ENCODE assay signal across 8 cellular contexts in genomic region chr7:26399309-26399610, GRCh38.
DNase-seq lines count a peak whose midpoint lies in the region; ATAC-seq, FAIRE-seq and TF ChIP-seq lines count a peak whose summit lies in the region.

No MANE protein-coding gene starts in this region.

- no peak overlapping the region for H3K27ac Mint-ChIP-seq in astrocyte (ENCODE audit: unreplicated experiment)

- peak overlapping the region; percentile 90 for H3K4me3 Mint-ChIP-seq in astrocyte (ENCODE audit: unreplicated experiment)

- H3K27me3 Mint-ChIP-seq in astrocyte (ENCODE audit: low read depth, unreplicated experiment): no peaks in the 10 kb centered on the region

- H3K9ac ChIP-seq in HUES64 (ENCODE audit: low read depth, low read length) (peak overlapping the region; percentile 92), astrocyte (ENCODE audit: low read length) (peak overlapping the region; percentile 65), smooth muscle cell (ENCODE audit: low read depth) (no peak overlapping the region)

- POLR2A ChIA-PET in AG04450 (lab: Yijun Ruan, JAX): no interaction called here

- TF ChIP-seq CTCF in AG04450 (IDR thresholded peaks at IDR 0.05; ENCODE audit: low read depth, low read length) (no peak), astrocyte (IDR thresholded peaks at IDR 0.05; ENCODE audit: insufficient read depth, low read depth, low read length) (no peak), smooth muscle cell (IDR thresholded peaks at IDR 0.05; ENCODE audit: borderline replicate concordance, insufficient read depth, poor library complexity, severe bottlenecking) (no peak)

- H3F3A ChIP-seq in smooth muscle cell (ENCODE audit: low read depth): peaks cover 18% of the 10 kb centered on the region

- no peak overlapping the region for H3K27ac ChIP-seq in AG04450 (ENCODE audit: low read depth, low read length)
- peak overlapping the region; percentile 81 for H3K27ac ChIP-seq in HUES64 (ENCODE audit: low read depth, low read length)
- no peak overlapping the region for H3K27ac ChIP-seq in astrocyte (ENCODE audit: low read depth, low read length)
- H3K27ac ChIP-seq in smooth muscle cell (ENCODE audit: low read depth): no peak overlapping the region

- peaks cover 5% of the 10 kb centered on the region for H3K4me1 Mint-ChIP-seq in astrocyte (ENCODE audit: low read depth, unreplicated experiment)

- H3K4me3 ChIP-seq in AG04450 (ENCODE audit: low read depth, low read length) (peak overlapping the region; percentile 58), HUES64 (ENCODE audit: low read length) (peak overlapping the region; percentile 82), astrocyte (ENCODE audit: insufficient read depth, low read depth, low read length) (peak overlapping the region; percentile 64), smooth muscle cell (peak overlapping the region; percentile 57)

- no peaks in the 10 kb centered on the region for H4K20me1 ChIP-seq in astrocyte (ENCODE audit: insufficient read depth, low read length)
- no peaks in the 10 kb centered on the region for H4K20me1 ChIP-seq in smooth muscle cell (ENCODE audit: low read depth)

- CTCF ChIA-PET in AG04450 (lab: Charles Lee): interaction anchor here (4.4 kb wide), 1 partner anchor 30 kb away, joined by 24 read pairs; no protein-coding TSS in a partner anchor

- H2AFZ ChIP-seq in astrocyte (ENCODE audit: low read depth, low read length) (peak overlapping the region; percentile 98), smooth muscle cell (ENCODE audit: low read depth) (peak overlapping the region; percentile 90)

- no peaks in the 10 kb centered on the region for H3K9me3 Mint-ChIP-seq in astrocyte (ENCODE audit: unreplicated experiment)

- no peaks in the 10 kb centered on the region for H3K36me3 Mint-ChIP-seq in astrocyte (ENCODE audit: low read depth, unreplicated experiment)

- H3K36me3 ChIP-seq in HUES64 (ENCODE audit: insufficient read depth, low read length): no peaks in the 10 kb centered on the region
- no peaks in the 10 kb centered on the region for H3K36me3 ChIP-seq in astrocyte (ENCODE audit: insufficient read depth, low read length)
- no peaks in the 10 kb centered on the region for H3K36me3 ChIP-seq in smooth muscle cell (ENCODE audit: low read depth)

- H3K4me1 ChIP-seq in HUES64 (ENCODE audit: insufficient read depth, low read length) (peaks cover 20% of the 10 kb centered on the region), astrocyte (ENCODE audit: insufficient read depth, low read length) (peaks cover 4% of the 10 kb centered on the region), smooth muscle cell (ENCODE audit: low read depth) (peaks cover 23% of the 10 kb centered on the region)

- H3K4me2 ChIP-seq in astrocyte (ENCODE audit: low read length): peak overlapping the region; percentile 97
- peak overlapping the region; percentile 86 for H3K4me2 ChIP-seq in smooth muscle cell

- DNase-seq in AG04450 (ENCODE audit: low read depth, low spot score) (no peak), astrocyte (ENCODE audit: low read depth) (no peak), iPS-NIHi11 (ENCODE audit: low spot score) (peak; percentile 38), smooth muscle cell (lab: John Stamatoyannopoulos, UW; ENCODE audit: unreplicated experiment) (no peak), kidney tubule cell (ENCODE audit: low spot score) (no peak), KBM-7 (no peak)

- no peak for ATAC-seq in GM21576 (IDR thresholded peaks at IDR 0.05; ENCODE audit: unreplicated experiment)

- WGBS in HUES64: 24% methylated on average over 3 of the region's 3 CpGs
- 11% methylated on average over 3 of the region's 3 CpGs for WGBS in smooth muscle cell (ENCODE audit: low lambda C conversion rate)

- in situ Hi-C loops in KBM-7 (cut with MboI; ENCODE audit: low pct_unique_long_range_greater_than_20kb, low sequenced_read_pairs): loop anchor here (10.0 kb wide), 1 partner anchor 266 kb away; no protein-coding TSS in a partner anchor

- H3K79me2 ChIP-seq in astrocyte (ENCODE audit: insufficient read depth, low read length) (no peaks in the 10 kb centered on the region), smooth muscle cell (ENCODE audit: low read depth) (no peaks in the 10 kb centered on the region)

- FAIRE-seq in astrocyte (lab: Jason Lieb, UNC): no peak

- no peaks in the 10 kb centered on the region for H3K9me3 ChIP-seq in AG04450 (ENCODE audit: control insufficient read depth, insufficient read depth, low read length)
- H3K9me3 ChIP-seq in HUES64 (ENCODE audit: insufficient read depth, low read depth, low read length): no peaks in the 10 kb centered on the region
- H3K9me3 ChIP-seq in astrocyte (ENCODE audit: insufficient read depth, low read depth, low read length): no peaks in the 10 kb centered on the region
- H3K9me3 ChIP-seq in smooth muscle cell (replicated peaks; ENCODE audit: low read depth): no peaks in the 10 kb centered on the region

- peaks cover 11% of the 10 kb centered on the region for H3K27me3 ChIP-seq in AG04450 (ENCODE audit: control insufficient read depth, insufficient read depth, low read length)
- H3K27me3 ChIP-seq in HUES64 (ENCODE audit: insufficient read depth, low read length): no peaks in the 10 kb centered on the region; the same call in 1 of the 2 replicates
- H3K27me3 ChIP-seq in astrocyte (ENCODE audit: insufficient read depth, low read length): no peaks in the 10 kb centered on the region
- no peaks in the 10 kb centered on the region for H3K27me3 ChIP-seq in smooth muscle cell (ENCODE audit: low read depth)
